In genomic region chr9:115157245-115157674, GRCh38 we compare ENCODE assay signal across 12 cellular contexts. TPM values are rescaled to one million over a fixed set of nuclear protein-coding genes. Genes with fewer than 3 reads are reported as not detected.
A peak's percentile ranks its signal among the peaks of the same experiment; 100 is the strongest.
DNase-seq lines count a peak whose midpoint lies in the region; ATAC-seq and TF ChIP-seq lines count a peak whose summit lies in the region.
"Had no signal": no experiment of that assay in that cellular context is flagged by ENCODE, and none has a peak within 500 bp of the region (broad histone marks: within the 10 kb centered on the region; RNA-seq: fewer than 3 reads in every experiment).

No MANE protein-coding gene starts in this region.

- no peak for TF ChIP-seq CTCF in foreskin fibroblast (IDR thresholded peaks at IDR 0.05; ENCODE audit: low read depth, low read length)

- H3K4me2 ChIP-seq in GM23248 (ENCODE audit: unreplicated experiment) = peak overlapping the region; percentile 78

- H3K9me3 Mint-ChIP-seq in stimulated activated effector memory CD8-positive, alpha-beta T cell treated with anti-CD3 and anti-CD28 coated beads, Interleukin-12 subunit alpha, Interleukin-12 subunit beta, amount 100 ng/mL, for 72 hours = no peaks in the 10 kb centered on the region
- H3K9me3 Mint-ChIP-seq: activated naive CD4-positive, alpha-beta T cell treated with anti-CD3 and anti-CD28 coated beads for 36 hours had no signal

- H4K20me1 ChIP-seq in GM23248 (ENCODE audit: insufficient read depth) = no peaks in the 10 kb centered on the region

- no peak overlapping the region for H3K27ac Mint-ChIP-seq in stimulated activated effector memory CD8-positive, alpha-beta T cell treated with anti-CD3 and anti-CD28 coated beads, Interleukin-12 subunit alpha, Interleukin-12 subunit beta, amount 100 ng/mL, for 72 hours
- H3K27ac Mint-ChIP-seq: activated naive CD4-positive, alpha-beta T cell treated with anti-CD3 and anti-CD28 coated beads for 36 hours had no signal

- H3F3A ChIP-seq in GM23248 (ENCODE audit: insufficient read depth) = peaks cover 23% of the 10 kb centered on the region

- peaks cover 28% of the 10 kb centered on the region for H3K4me1 ChIP-seq in GM23248 (ENCODE audit: insufficient read depth)

- no peak overlapping the region for H3K4me3 Mint-ChIP-seq in stimulated activated effector memory CD8-positive, alpha-beta T cell treated with anti-CD3 and anti-CD28 coated beads, Interleukin-12 subunit alpha, Interleukin-12 subunit beta, amount 100 ng/mL, for 72 hours
- H3K4me3 Mint-ChIP-seq: activated naive CD4-positive, alpha-beta T cell treated with anti-CD3 and anti-CD28 coated beads for 36 hours had no signal

- H3K36me3 Mint-ChIP-seq in stimulated activated effector memory CD8-positive, alpha-beta T cell treated with anti-CD3 and anti-CD28 coated beads, Interleukin-12 subunit alpha, Interleukin-12 subunit beta, amount 100 ng/mL, for 72 hours = no peaks in the 10 kb centered on the region

- in situ Hi-C loops in GM23248 (cut with MboI) = no loop called here

- peak overlapping the region; percentile 42 for H2AFZ ChIP-seq in GM23248

- H3K27me3 ChIP-seq in GM23248 (replicated peaks; ENCODE audit: insufficient read depth) = no peaks in the 10 kb centered on the region

- peak; percentile 28 for ATAC-seq in stimulated activated effector memory CD8-positive, alpha-beta T cell treated with anti-CD3 and anti-CD28 coated beads, Interleukin-12 subunit alpha, Interleukin-12 subunit beta, amount 100 ng/mL, for 72 hours
- ATAC-seq in GM21528 (IDR thresholded peaks at IDR 0.05; ENCODE audit: low FRiP score, unreplicated experiment) (no peak), GM18511 (IDR thresholded peaks at IDR 0.05; ENCODE audit: unreplicated experiment) (no peak)

- H3K4me3 ChIP-seq in GM23248 (peak overlapping the region; percentile 27; the same call in 1 of the 2 replicates), foreskin fibroblast (ENCODE audit: low read depth in 1 of 2, low read length in 2 of 2) (no peak overlapping the region)

- WGBS in GM23248 (ENCODE audit: low coverage in 1 of 2, low lambda C conversion rate in 2 of 2, missing lambda C conversion rate in 2 of 2), 2 experiments = 0 to 3% methylated on average over 2 of the region's 2 CpGs

- H3K9ac ChIP-seq in GM23248 = peak overlapping the region; percentile 50

- DNase-seq in GM23248 = peak; percentile 88
- peak; percentile 87 for DNase-seq in SW480 (ENCODE audit: low spot score)
- peak; percentile 78 to 84 for DNase-seq in foreskin fibroblast
- DNase-seq in stimulated activated effector memory CD8-positive, alpha-beta T cell treated with anti-CD3 and anti-CD28 coated beads, Interleukin-12 subunit alpha, Interleukin-12 subunit beta, amount 100 ng/mL, for 72 hours (ENCODE audit: low spot score in 2 of 2) = no peak
- no peak for DNase-seq in OCI-M1 (lab: John Stamatoyannopoulos, UW)
- no peak for DNase-seq in hypothalamus (lab: John Stamatoyannopoulos, UW)
- DNase-seq: activated naive CD4-positive, alpha-beta T cell treated with anti-CD3 and anti-CD28 coated beads for 36 hours; erythroblast; MV-4-11; stimulated activated CD4-positive, alpha-beta T cell treated with anti-CD3 and anti-CD28 coated beads, Interleukin-2, amount 100 ng/mL, for 24 hours had no signal

- no peaks in the 10 kb centered on the region for H3K9me3 ChIP-seq in GM23248 (ENCODE audit: low read depth)

- no peaks in the 10 kb centered on the region for H3K79me2 ChIP-seq in GM23248 (ENCODE audit: insufficient read depth)

- H3K4me1 Mint-ChIP-seq in stimulated activated effector memory CD8-positive, alpha-beta T cell treated with anti-CD3 and anti-CD28 coated beads, Interleukin-12 subunit alpha, Interleukin-12 subunit beta, amount 100 ng/mL, for 72 hours = no peaks in the 10 kb centered on the region

- peak overlapping the region; percentile 75 for H3K27ac ChIP-seq in GM23248

- H3K9me2 ChIP-seq in GM23248 (ENCODE audit: insufficient read depth) = no peaks in the 10 kb centered on the region

- H3K36me3 ChIP-seq in GM23248 (ENCODE audit: low read depth) = no peaks in the 10 kb centered on the region

RNA-seq across cellular contexts. Expression of gene TNC, which starts 39.3 kb away (rescaled TPM):
- 319 and 372 TPM in 2 replicates for total RNA-seq in GM23248 (2014; rRNA removed; shearing (Covaris generic))
- 165 and 168 TPM in 2 replicates for polyA plus RNA-seq in GM23248 (2016; fragmentation: Nextera tagmentation; extraction: Ambion mirVana)

Comparison
In these comparisons a context has a peak if more than half of its experiments do, and no peak if none do; other contexts are left out.
1. DNase-seq: peak in GM23248 (single experiment), SW480 (single experiment) and foreskin fibroblast (2 of 2); none in stimulated activated effector memory CD8-positive, alpha-beta T cell treated with anti-CD3 and anti-CD28 coated beads, Interleukin-12 subunit alpha, Interleukin-12 subunit beta, amount 100 ng/mL, for 72 hours (0 of 2), OCI-M1 (single experiment) and hypothalamus (0 of 51).